8 cellular contexts compared by ENCODE assay signal in genomic region chr10:122267849-122268737, GRCh38. TPM values are rescaled to one million over a fixed set of nuclear protein-coding genes. Genes with fewer than 3 reads are reported as not detected.
DNase-seq lines count a peak whose midpoint lies in the region; ATAC-seq and TF ChIP-seq lines count a peak whose summit lies in the region.

No MANE protein-coding gene starts in this region.

- no peak overlapping the region for H3K27ac ChIP-seq in liver (ENCODE audit: low read depth in 1 of 2, low read length in 2 of 2)

- H3K27me3 ChIP-seq in liver (ENCODE audit: control insufficient read depth in 4 of 4, insufficient read depth in 4 of 4, low read length in 3 of 4) = no peaks in the 10 kb centered on the region

- TF ChIP-seq RAD21 in liver (IDR thresholded peaks at IDR 0.05) = peak; percentile 67 to 77

- no peaks in the 10 kb centered on the region for H3K9me3 Mint-ChIP-seq in central memory CD8-positive, alpha-beta T cell

- no peaks in the 10 kb centered on the region for H3K36me3 ChIP-seq in liver (ENCODE audit: control insufficient read depth in 4 of 4, insufficient read depth in 3 of 4, low read depth in 1 of 4, low read length in 3 of 4)

- no peak overlapping the region for H3K27ac Mint-ChIP-seq in central memory CD8-positive, alpha-beta T cell (ENCODE audit: low read depth)

- no peak overlapping the region for H3K4me3 Mint-ChIP-seq in central memory CD8-positive, alpha-beta T cell

- no peak overlapping the region for H3K9ac ChIP-seq in liver (ENCODE audit: low read depth in 1 of 2, low read length in 2 of 2)

- DNase-seq in Caki2 (ENCODE audit: low read depth) (peak; percentile 72), GM20000 (ENCODE audit: low spot score) (peak; percentile 77), HuH-7 (ENCODE audit: low spot score) (peak; percentile 82), UCSD-AML1 (lab: John Stamatoyannopoulos, UW; ENCODE audit: unreplicated experiment) (peak; percentile 41)
- peak in 1 of 2 donors; percentile 28 for DNase-seq in central memory CD8-positive, alpha-beta T cell (ENCODE audit: low spot score in 2 of 2)
- peak; percentile 23 to 40 for DNase-seq in stimulated activated CD8-positive, alpha-beta memory T cell treated with anti-CD3 and anti-CD28 coated beads, Interleukin-2, amount 100 ng/mL, for 48 hours (ENCODE audit: low read depth in 2 of 2)

- H3K4me1 Mint-ChIP-seq in central memory CD8-positive, alpha-beta T cell = peaks cover 6% of the 10 kb centered on the region

- TF ChIP-seq CTCF in GM20000 (IDR thresholded peaks at IDR 0.05; ENCODE audit: extremely low read depth, missing control alignments) (peak; percentile 87), liver (IDR thresholded peaks at IDR 0.05; ENCODE audit: low read depth, low read length, missing input control) (peak; percentile 84)

- H3K4me3 ChIP-seq in liver (ENCODE audit: low read depth in 1 of 3, low read length in 3 of 3) = no peak overlapping the region

- H3K36me3 Mint-ChIP-seq in central memory CD8-positive, alpha-beta T cell (ENCODE audit: insufficient read depth) = no peaks in the 10 kb centered on the region

- H3K9me3 ChIP-seq in liver (ENCODE audit: control insufficient read depth in 4 of 4, low read length in 3 of 4) = no peaks in the 10 kb centered on the region

- no peaks in the 10 kb centered on the region for H3K4me1 ChIP-seq in liver (ENCODE audit: control insufficient read depth in 4 of 4, insufficient read depth in 4 of 4, low read length in 3 of 4)

- in situ Hi-C loops in Caki2 (cut with HindIII; ENCODE audit: low pct_unique_long_range_greater_than_20kb, low sequenced_read_pairs) = no loop called here

- WGBS in liver = 47% methylated on average over 14 of the region's 14 CpGs

- H3K27me3 Mint-ChIP-seq in central memory CD8-positive, alpha-beta T cell = peaks cover 62% of the 10 kb centered on the region

- peak; percentile 60 for ATAC-seq in central memory CD8-positive, alpha-beta T cell (replicated peaks; ENCODE audit: extremely low read depth, poor library complexity, severe bottlenecking)
- ATAC-seq in GM19395 (IDR thresholded peaks at IDR 0.05; ENCODE audit: unreplicated experiment) = no peak

TF ChIP-seq in liver, 16 proteins besides CTCF, POLR2A, EP300 and RAD21:
- TF ChIP-seq JUND (IDR thresholded peaks at IDR 0.05) (peak in 1 of 2 donors; percentile 31), HNF4A (conservative IDR thresholded peaks at IDR 0.05) (peak in 1 of 2 donors; percentile 21), FOXA2 (IDR thresholded peaks at IDR 0.05) (no peak)

RNA-seq across cellular contexts. Expression of gene BTBD16, which starts 3.0 kb away (rescaled TPM):
- total RNA-seq in Caki2 (2014; rRNA removed; shearing (Covaris generic); ENCODE audit: low replicate concordance) = 0.14 and 0.88 TPM in 2 replicates
- 1 to 10 TPM in 1 of 2 donors, under 1 TPM in 1; 0.42 to 1.4 TPM for total RNA-seq in liver
- 1 to 10 TPM; 2.3 to 2.8 TPM for polyA plus RNA-seq in liver
